Comparison of ENCODE assay signal across 10 cellular contexts in genomic region chr10:101939273-101939635, GRCh38.
DNase-seq lines count a peak whose midpoint lies in the region; ATAC-seq, FAIRE-seq and TF ChIP-seq lines count a peak whose summit lies in the region.
"Had no signal": no experiment of that assay in that cellular context is flagged by ENCODE, and none has a peak within 500 bp of the region (broad histone marks: within the 10 kb centered on the region; RNA-seq: fewer than 3 reads in every experiment).

No MANE protein-coding gene starts in this region.

- DNase-seq in GM04504 (ENCODE audit: low read depth) (peak; percentile 68), RCC 7860 (ENCODE audit: low spot score) (peak; percentile 56), fibroblast of mammary gland (ENCODE audit: low read depth) (peak; percentile 94), retinal pigment epithelial cell (ENCODE audit: low read depth) (peak; percentile 55), GM12892 (ENCODE audit: insufficient read length) (no peak), NCI-H2171 treated with DMSO at 0.1 percent for 48 hours (lab: John Stamatoyannopoulos, UW) (no peak), KBM-7 (no peak)
- DNase-seq: naive thymus-derived CD8-positive, alpha-beta T cell; WERI-Rb-1 had no signal

- ATAC-seq in GM19023 (IDR thresholded peaks at IDR 0.05; ENCODE audit: unreplicated experiment), result no peak
- ATAC-seq: naive thymus-derived CD8-positive, alpha-beta T cell had no signal

- in situ Hi-C loops in KBM-7 (cut with MboI; ENCODE audit: low pct_unique_long_range_greater_than_20kb, low sequenced_read_pairs), result no loop called here

- no peak overlapping the region for H3K4me3 ChIP-seq in fibroblast of mammary gland (ENCODE audit: control insufficient read depth, low read depth, low read length)
- no peak overlapping the region for H3K4me3 ChIP-seq in retinal pigment epithelial cell (ENCODE audit: low read length)

- no peak for FAIRE-seq in RCC 7860 (lab: Jason Lieb, UNC)
- FAIRE-seq in GM12892 (lab: Jason Lieb, UNC), result no peak

- TF ChIP-seq CTCF in fibroblast of mammary gland (conservative IDR thresholded peaks at IDR 0.05; ENCODE audit: control insufficient read depth, insufficient read depth, low read depth, low read length) (no peak), retinal pigment epithelial cell (conservative IDR thresholded peaks at IDR 0.05; ENCODE audit: low read depth, low read length) (no peak)

- TF ChIP-seq POLR2A in GM12892 (IDR thresholded peaks at IDR 0.05; ENCODE audit: low read depth, low read length), result no peak

Comparison
In these comparisons a context has a peak if more than half of its experiments do, and no peak if none do; other contexts are left out.
1. DNase-seq: peak in GM04504 (single experiment), RCC 7860 (single experiment), fibroblast of mammary gland (single experiment) and retinal pigment epithelial cell (single experiment); none in GM12892 (single experiment), NCI-H2171 treated with DMSO at 0.1 percent for 48 hours (single experiment) and KBM-7 (single experiment).